2 cellular contexts compared by ENCODE assay signal in genomic region chr5:128097781-128098180, GRCh38.
A peak's percentile ranks its signal among the peaks of the same experiment; 100 is the strongest.
TF ChIP-seq lines count a peak whose summit lies in the region.

No MANE protein-coding gene starts in this region.

TF ChIP-seq in HEK293, 187 proteins besides CTCF, POLR2A, EP300 and RAD21:
- no peak for TF ChIP-seq ZNF18 (tag by site-specific recombination; IDR thresholded peaks at IDR 0.05)
- no peak for TF ChIP-seq GLI2 (tag by site-specific recombination; IDR thresholded peaks at IDR 0.05; ENCODE audit: borderline replicate concordance, low read depth)
- TF ChIP-seq ZNF366 (tag by site-specific recombination; conservative IDR thresholded peaks at IDR 0.05), result no peak
- peak; percentile 79 for TF ChIP-seq ZNF626 (tag by site-specific recombination; IDR thresholded peaks at IDR 0.05)
- TF ChIP-seq ZNF549 (tag by site-specific recombination; IDR thresholded peaks at IDR 0.05), result 0 out of 2 replicates have a peak, but pooled peaks have one; percentile 17
- peak; percentile 91 for TF ChIP-seq SETDB1 (IDR thresholded peaks at IDR 0.05; ENCODE audit: insufficient read length, low read length)
- no peak for TF ChIP-seq INSM2 (tag by site-specific recombination; IDR thresholded peaks at IDR 0.05)
- no peak for TF ChIP-seq ZFP3 (tag by site-specific recombination; IDR thresholded peaks at IDR 0.05; ENCODE audit: low read depth)
- no peak for TF ChIP-seq ZNF701 (tag by site-specific recombination; IDR thresholded peaks at IDR 0.05)

TF ChIP-seq in K562, 482 proteins besides CTCF, POLR2A, EP300 and RAD21:
- TF ChIP-seq CEBPZ (IDR thresholded peaks at IDR 0.05; ENCODE audit: borderline replicate concordance, low read depth, low read length), result no peak
- peak; percentile 44; the same call in 1 of the 2 replicates for TF ChIP-seq TRIM28 (IDR thresholded peaks at IDR 0.05)
- TF ChIP-seq ZNF785 (CRISPR knock-in tag; IDR thresholded peaks at IDR 0.05), result no peak
- TF ChIP-seq ZNF280A (IDR thresholded peaks at IDR 0.05; ENCODE audit: low read depth, partially characterized antibody), result peak; percentile 15
- no peak for TF ChIP-seq ZNF41 (CRISPR knock-in tag; conservative IDR thresholded peaks at IDR 0.05)
- TF ChIP-seq CBX3 (IDR thresholded peaks at IDR 0.05; ENCODE audit: borderline replicate concordance in 1 of 2, low read length in 2 of 2), result peak in 1 of 2 experiments; percentile 82; a peak in 1 of 3 replicates
- TF ChIP-seq CBX5 (IDR thresholded peaks at IDR 0.05; ENCODE audit: borderline replicate concordance, low read depth), result 0 out of 2 replicates have a peak, but pooled peaks have one; percentile 47
- peak; percentile 86 for TF ChIP-seq ZFP1 (CRISPR knock-in tag; IDR thresholded peaks at IDR 0.05)
